28 cellular contexts compared by ENCODE assay signal in the genomic region with DNA sequence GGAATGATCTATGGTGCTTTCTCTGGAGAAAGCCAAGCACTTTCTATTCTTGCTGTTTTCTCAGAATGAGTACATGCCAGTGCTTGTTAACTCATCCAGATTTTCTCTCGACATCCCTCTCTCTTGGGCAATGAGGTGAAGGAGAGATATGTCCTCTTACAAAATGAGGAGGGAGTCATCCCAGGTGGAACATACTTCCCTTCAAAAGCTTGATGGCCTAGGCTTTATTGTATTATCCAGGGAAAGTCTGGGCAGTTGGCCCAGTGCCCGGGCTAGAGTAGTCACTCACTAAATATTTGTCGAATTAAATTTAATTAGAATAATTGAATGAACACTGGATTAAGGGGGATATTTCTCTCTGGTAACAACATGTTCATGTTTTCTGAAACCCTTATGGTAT.
DNase-seq lines count a peak whose midpoint lies in the region; ATAC-seq and TF ChIP-seq lines count a peak whose summit lies in the region.
"Had no signal": no experiment of that assay in that cellular context is flagged by ENCODE, and none has a peak within 500 bp of the region (broad histone marks: within the 10 kb centered on the region; RNA-seq: fewer than 3 reads in every experiment).

No MANE protein-coding gene starts in this region.

- no peak for ATAC-seq in left lobe of liver
- ATAC-seq: activated naive CD4-positive, alpha-beta T cell treated with anti-CD3 and anti-CD28 coated beads, Interleukin-2, amount 50 U/mL, for 72 hours; GM12878 had no signal

- BruUV-seq in MCF 10A (replicated peaks; lab: Mats Ljungman, UMichigan): no TSS peak

- intact Hi-C loops in MCF 10A (cut with micrococcal nuclease): no loop called here
- intact Hi-C loops in breast epithelium (cut with DNase I; ENCODE audit: low total_unique reads): no loop called here
- intact Hi-C loops in activated naive CD4-positive, alpha-beta T cell treated with anti-CD3 and anti-CD28 coated beads for 36 hours (cut with micrococcal nuclease): no loop called here

- peaks cover 12% of the 10 kb centered on the region for H3K36me3 Mint-ChIP-seq in MCF 10A (ENCODE audit: insufficient read depth, unreplicated experiment)
- no peaks in the 10 kb centered on the region for H3K36me3 Mint-ChIP-seq in activated naive CD4-positive, alpha-beta T cell treated with anti-CD3 and anti-CD28 coated beads for 36 hours (ENCODE audit: low read depth)
- H3K36me3 Mint-ChIP-seq: activated naive CD4-positive, alpha-beta T cell treated with anti-CD3 and anti-CD28 coated beads, Interleukin-2, amount 50 U/mL, for 72 hours; mesothelial cell of epicardium had no signal

- no peak overlapping the region for H3K27ac Mint-ChIP-seq in MCF 10A (ENCODE audit: low read depth, unreplicated experiment)
- no peak overlapping the region for H3K27ac Mint-ChIP-seq in activated naive CD4-positive, alpha-beta T cell treated with anti-CD3 and anti-CD28 coated beads for 36 hours
- H3K27ac Mint-ChIP-seq: activated CD4-positive, alpha-beta memory T cell treated with anti-CD3 and anti-CD28 coated beads, Interleukin-2, amount 10 ng/mL, durations not matched to agents 7 days and 5 days; activated naive CD4-positive, alpha-beta T cell treated with anti-CD3 and anti-CD28 coated beads, Interleukin-2, amount 50 U/mL, for 72 hours; activated T-helper 2 cell treated with anti-CD3 and anti-CD28 coated beads, Interferon-gamma antibody, Interleukin-2, Interleukin-4, amounts not matched to agents 10 μg/mL and 5 μg/mL and 100 μg/mL, durations not matched to agents 14 hours and 24 hours and 36 hours; B cell; mesothelial cell of epicardium; progenitor cell of endocrine pancreas had no signal

- H3K9me3 Mint-ChIP-seq in MCF 10A (ENCODE audit: unreplicated experiment): no peaks in the 10 kb centered on the region
- no peaks in the 10 kb centered on the region for H3K9me3 Mint-ChIP-seq in activated naive CD4-positive, alpha-beta T cell treated with anti-CD3 and anti-CD28 coated beads for 36 hours
- H3K9me3 Mint-ChIP-seq: activated naive CD4-positive, alpha-beta T cell treated with anti-CD3 and anti-CD28 coated beads, Interleukin-2, amount 50 U/mL, for 72 hours; activated T-helper 2 cell treated with anti-CD3 and anti-CD28 coated beads, Interferon-gamma antibody, Interleukin-2, Interleukin-4, amounts not matched to agents 10 μg/mL and 5 μg/mL and 100 μg/mL, durations not matched to agents 14 hours and 24 hours and 36 hours; CD8-positive, alpha-beta memory T cell; mesothelial cell of epicardium had no signal

- H3K36me3 ChIP-seq in breast epithelium: no peaks in the 10 kb centered on the region
- H3K36me3 ChIP-seq: sigmoid colon, thyroid gland, vagina had no signal

- no peaks in the 10 kb centered on the region for H3K9me3 ChIP-seq in breast epithelium
- H3K9me3 ChIP-seq: sigmoid colon, thyroid gland, vagina had no signal

- CTCF ChIA-PET in MCF 10A (lab: Yijun Ruan, JAX): interaction anchor here (0.6 to 2.3 kb wide), 6 partner anchors 10 to 353 kb away, joined by 3 to 8 read pairs (median 4); no protein-coding TSS in a partner anchor
- CTCF ChIA-PET in activated naive CD4-positive, alpha-beta T cell treated with anti-CD3 and anti-CD28 coated beads for 36 hours (lab: Charles Lee): interaction anchor here (2.1 kb wide), 1 partner anchor 15 kb away, joined by 10 read pairs; no protein-coding TSS in a partner anchor

- H3K4me1 Mint-ChIP-seq in MCF 10A (ENCODE audit: insufficient read depth, unreplicated experiment): no peaks in the 10 kb centered on the region
- H3K4me1 Mint-ChIP-seq in activated naive CD4-positive, alpha-beta T cell treated with anti-CD3 and anti-CD28 coated beads for 36 hours (ENCODE audit: low read depth): peaks cover 21% of the 10 kb centered on the region
- H3K4me1 Mint-ChIP-seq: mesothelial cell of epicardium had no signal

- H3K27me3 ChIP-seq in breast epithelium: no peaks in the 10 kb centered on the region
- H3K27me3 ChIP-seq: sigmoid colon, thyroid gland, vagina had no signal

- no peak overlapping the region for H3K4me3 ChIP-seq in breast epithelium
- no peak overlapping the region for H3K4me3 ChIP-seq in fibroblast of mammary gland (ENCODE audit: control insufficient read depth, low read depth, low read length)
- H3K4me3 ChIP-seq: GM12878, sigmoid colon, thyroid gland, vagina had no signal

- POLR2A ChIA-PET in MCF 10A (lab: Yijun Ruan, JAX): interaction anchor here (1.5 to 1.9 kb wide), 2 partner anchors 10 to 12 kb away, joined by 4 to 7 read pairs; no protein-coding TSS in a partner anchor

- no peaks in the 10 kb centered on the region for H3K4me1 ChIP-seq in breast epithelium
- H3K4me1 ChIP-seq: sigmoid colon, thyroid gland, vagina had no signal

- no peak overlapping the region for H3K4me3 Mint-ChIP-seq in MCF 10A (ENCODE audit: unreplicated experiment)
- H3K4me3 Mint-ChIP-seq in activated naive CD4-positive, alpha-beta T cell treated with anti-CD3 and anti-CD28 coated beads for 36 hours: no peak overlapping the region
- H3K4me3 Mint-ChIP-seq: activated CD4-positive, alpha-beta memory T cell treated with anti-CD3 and anti-CD28 coated beads, Interleukin-2, amount 10 ng/mL, durations not matched to agents 7 days and 5 days; B cell; mesothelial cell of epicardium had no signal

- peak; percentile 79 for DNase-seq in MCF 10A (ENCODE audit: unreplicated experiment)
- no peak for DNase-seq in breast epithelium (ENCODE audit: low spot score in 2 of 2)
- peak; percentile 18 for DNase-seq in SK-N-DZ (ENCODE audit: low spot score)
- DNase-seq in fibroblast of mammary gland (ENCODE audit: low read depth): peak; percentile 62
- no peak for DNase-seq in occipital lobe (lab: John Stamatoyannopoulos, UW)
- no peak for DNase-seq in left lobe of liver (ENCODE audit: low spot score)
- DNase-seq in activated naive CD4-positive, alpha-beta T cell treated with anti-CD3 and anti-CD28 coated beads for 36 hours: no peak
- no peak for DNase-seq in AG20443 (ENCODE audit: low spot score)
- DNase-seq: activated CD4-positive, alpha-beta memory T cell treated with anti-CD3 and anti-CD28 coated beads, Interleukin-2, amount 10 ng/mL, durations not matched to agents 7 days and 5 days; aorta; caudate nucleus; CD8-positive, alpha-beta memory T cell; cortex of kidney; DMS153; effector memory CD4-positive, alpha-beta T cell; kidney; NCI-H1048; Right ventricle myocardium superior; sigmoid colon; stimulated activated CD4-positive, alpha-beta T cell treated with anti-CD3 and anti-CD28 coated beads, Interleukin-4, amount 100 ng/mL, for 24 hours; thyroid gland had no signal

- no peak overlapping the region for H3K27ac ChIP-seq in breast epithelium
- H3K27ac ChIP-seq: sigmoid colon, thyroid gland, vagina had no signal

- H3K27me3 Mint-ChIP-seq in MCF 10A (ENCODE audit: insufficient read depth, unreplicated experiment): no peaks in the 10 kb centered on the region
- peaks cover 66% of the 10 kb centered on the region for H3K27me3 Mint-ChIP-seq in activated naive CD4-positive, alpha-beta T cell treated with anti-CD3 and anti-CD28 coated beads for 36 hours (ENCODE audit: low read depth)

- TF ChIP-seq POLR2A in breast epithelium (IDR thresholded peaks at IDR 0.05): no peak

- TF ChIP-seq CTCF in MCF 10A (IDR thresholded peaks at IDR 0.05; ENCODE audit: unreplicated experiment) (no peak), breast epithelium (IDR thresholded peaks at IDR 0.05) (no peak), fibroblast of mammary gland (conservative IDR thresholded peaks at IDR 0.05; ENCODE audit: control insufficient read depth, insufficient read depth, low read depth, low read length) (no peak)

Comparison
In these comparisons a context has a peak if more than half of its experiments do, and no peak if none do; other contexts are left out.
1. DNase-seq: peak in MCF 10A (single experiment), SK-N-DZ (single experiment) and fibroblast of mammary gland (single experiment); none in breast epithelium (0 of 2), occipital lobe (single experiment), left lobe of liver (single experiment), activated naive CD4-positive, alpha-beta T cell treated with anti-CD3 and anti-CD28 coated beads for 36 hours (single experiment) and AG20443 (single experiment).